15 cellular contexts compared by ENCODE assay signal in the genomic region with DNA sequence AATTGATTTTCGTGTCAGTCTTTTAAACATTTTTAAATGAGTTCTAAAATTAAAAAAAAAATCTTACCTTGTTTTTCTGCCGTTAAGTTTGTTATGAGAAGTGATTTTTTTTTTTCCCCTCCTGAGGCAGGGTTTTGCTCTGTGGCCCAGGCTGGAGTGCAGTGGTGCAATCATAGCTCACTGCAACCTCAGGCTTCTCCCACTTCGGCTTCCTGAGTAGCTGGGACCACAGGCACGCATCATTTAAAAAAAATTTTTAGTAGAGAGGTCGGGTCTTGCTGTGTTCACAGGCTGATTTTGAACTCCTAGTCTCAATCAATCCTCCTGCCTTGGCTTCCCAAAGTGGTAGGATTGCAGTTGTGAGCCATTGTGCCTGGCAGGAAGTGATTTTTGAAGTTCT. TPM values are rescaled to one million over a fixed set of nuclear protein-coding genes. Genes with fewer than 3 reads are reported as not detected.
DNase-seq lines count a peak whose midpoint lies in the region; ATAC-seq lines count a peak whose summit lies in the region.
"Had no signal": no experiment of that assay in that cellular context is flagged by ENCODE, and none has a peak within 500 bp of the region (broad histone marks: within the 10 kb centered on the region; RNA-seq: fewer than 3 reads in every experiment).

No MANE protein-coding gene starts in this region.

- H3K4me3 ChIP-seq in naive thymus-derived CD4-positive, alpha-beta T cell (ENCODE audit: low read length): no peak overlapping the region
- H3K4me3 ChIP-seq: BLaER1 had no signal

- intact Hi-C loops in naive thymus-derived CD4-positive, alpha-beta T cell (cut with micrococcal nuclease): no loop called here

- peak overlapping the region; percentile 39 for H3K4me3 Mint-ChIP-seq in activated naive CD8-positive, alpha-beta T cell treated with anti-CD3 and anti-CD28 coated beads, Interleukin-2, amount 10 ng/mL, durations not matched to agents 7 days and 5 days
- peak overlapping the region in 1 of 10 donors; percentile 24 for H3K4me3 Mint-ChIP-seq in naive thymus-derived CD4-positive, alpha-beta T cell
- H3K4me3 Mint-ChIP-seq in stimulated activated naive CD8-positive, alpha-beta T cell treated with anti-CD3 and anti-CD28 coated beads, Interleukin-15, amount 100 ng/mL, for 72 hours: no peak overlapping the region

- H3K9me3 Mint-ChIP-seq in activated naive CD8-positive, alpha-beta T cell treated with anti-CD3 and anti-CD28 coated beads, Interleukin-2, amount 10 ng/mL, durations not matched to agents 7 days and 5 days: no peaks in the 10 kb centered on the region
- H3K9me3 Mint-ChIP-seq in naive thymus-derived CD4-positive, alpha-beta T cell: no peaks in the 10 kb centered on the region
- H3K9me3 Mint-ChIP-seq in stimulated activated naive CD8-positive, alpha-beta T cell treated with anti-CD3 and anti-CD28 coated beads, Interleukin-15, amount 100 ng/mL, for 72 hours: no peaks in the 10 kb centered on the region

- peak; percentile 70 for ATAC-seq in activated naive CD8-positive, alpha-beta T cell treated with anti-CD3 and anti-CD28 coated beads, Interleukin-2, amount 10 ng/mL, durations not matched to agents 7 days and 5 days (ENCODE audit: low read depth)
- ATAC-seq in naive thymus-derived CD4-positive, alpha-beta T cell: no peak
- ATAC-seq in stimulated activated naive CD8-positive, alpha-beta T cell treated with anti-CD3 and anti-CD28 coated beads, Interleukin-15, amount 100 ng/mL, for 72 hours: no peak

- H3K27me3 ChIP-seq in naive thymus-derived CD4-positive, alpha-beta T cell (ENCODE audit: control insufficient read depth in 2 of 2, insufficient read depth in 2 of 2, low read length in 2 of 2): no peaks in the 10 kb centered on the region
- H3K27me3 ChIP-seq: BLaER1 had no signal

- peaks cover 29 to 91% (median 47%) of the 10 kb centered on the region in 3 experiments for H3K36me3 ChIP-seq in naive thymus-derived CD4-positive, alpha-beta T cell (ENCODE audit: control insufficient read depth in 2 of 3, insufficient read depth in 3 of 3, low read length in 3 of 3)

- H3K36me3 Mint-ChIP-seq in activated naive CD8-positive, alpha-beta T cell treated with anti-CD3 and anti-CD28 coated beads, Interleukin-2, amount 10 ng/mL, durations not matched to agents 7 days and 5 days: peaks cover 45% of the 10 kb centered on the region
- peaks cover 39 to 72% (median 52%) of the 10 kb centered on the region in 5 donors for H3K36me3 Mint-ChIP-seq in naive thymus-derived CD4-positive, alpha-beta T cell

- no peaks in the 10 kb centered on the region for H3K27me3 Mint-ChIP-seq in activated naive CD8-positive, alpha-beta T cell treated with anti-CD3 and anti-CD28 coated beads, Interleukin-2, amount 10 ng/mL, durations not matched to agents 7 days and 5 days
- H3K27me3 Mint-ChIP-seq in naive thymus-derived CD4-positive, alpha-beta T cell: no peaks in the 10 kb centered on the region
- H3K27me3 Mint-ChIP-seq in stimulated activated naive CD8-positive, alpha-beta T cell treated with anti-CD3 and anti-CD28 coated beads, Interleukin-15, amount 100 ng/mL, for 72 hours: no peaks in the 10 kb centered on the region

- H3K27ac Mint-ChIP-seq in activated naive CD8-positive, alpha-beta T cell treated with anti-CD3 and anti-CD28 coated beads, Interleukin-2, amount 10 ng/mL, durations not matched to agents 7 days and 5 days: peak overlapping the region; percentile 78
- peak overlapping the region in 7 of 9 donors; percentile 30 to 79 (median 56) for H3K27ac Mint-ChIP-seq in naive thymus-derived CD4-positive, alpha-beta T cell
- H3K27ac Mint-ChIP-seq in stimulated activated naive CD8-positive, alpha-beta T cell treated with anti-CD3 and anti-CD28 coated beads, Interleukin-15, amount 100 ng/mL, for 72 hours: peak overlapping the region in 1 of 2 donors; percentile 27

- no peaks in the 10 kb centered on the region for H3K4me1 ChIP-seq in naive thymus-derived CD4-positive, alpha-beta T cell (ENCODE audit: control insufficient read depth in 2 of 2, insufficient read depth in 2 of 2, low read length in 2 of 2)
- H3K4me1 ChIP-seq: BLaER1 had no signal

- DNase-seq in NOMO-1 treated with DMSO at 0.1 percent for 48 hours (lab: John Stamatoyannopoulos, UW; ENCODE audit: unreplicated experiment) (peak; percentile 31), NOMO-1 (lab: John Stamatoyannopoulos, UW; ENCODE audit: unreplicated experiment in 2 of 2) (no peak), GF-D8 (lab: John Stamatoyannopoulos, UW) (peak; percentile 44), ecto neural progenitor cell (ENCODE audit: low spot score) (no peak), DMS153 (lab: John Stamatoyannopoulos, UW) (no peak)
- no peak for DNase-seq in activated naive CD8-positive, alpha-beta T cell treated with anti-CD3 and anti-CD28 coated beads, Interleukin-2, amount 10 ng/mL, durations not matched to agents 7 days and 5 days
- no peak for DNase-seq in naive thymus-derived CD4-positive, alpha-beta T cell
- DNase-seq in stimulated activated naive CD8-positive, alpha-beta T cell treated with anti-CD3 and anti-CD28 coated beads, Interleukin-15, amount 100 ng/mL, for 72 hours: no peak
- DNase-seq: 8988T, COR-L47, H7, NCI-H146, NCI-H226, NCI-H526 had no signal

- H3K27ac ChIP-seq in naive thymus-derived CD4-positive, alpha-beta T cell (ENCODE audit: low read depth, low read length): no peak overlapping the region
- H3K27ac ChIP-seq: BLaER1 had no signal

- no peaks in the 10 kb centered on the region for H3K9me3 ChIP-seq in naive thymus-derived CD4-positive, alpha-beta T cell (ENCODE audit: control insufficient read depth in 2 of 3, low read length in 3 of 3)
- H3K9me3 ChIP-seq: BLaER1 had no signal

- CTCF ChIA-PET in naive thymus-derived CD4-positive, alpha-beta T cell (lab: Charles Lee): interaction anchor here (1.0 kb wide), 1 partner anchor 12 kb away, joined by 3 read pairs; no protein-coding TSS in a partner anchor

- H3K4me1 Mint-ChIP-seq in activated naive CD8-positive, alpha-beta T cell treated with anti-CD3 and anti-CD28 coated beads, Interleukin-2, amount 10 ng/mL, durations not matched to agents 7 days and 5 days: peaks cover 14% of the 10 kb centered on the region
- peaks cover 5 to 21% (median 7%) of the 10 kb centered on the region in 7 donors for H3K4me1 Mint-ChIP-seq in naive thymus-derived CD4-positive, alpha-beta T cell
- peaks cover 14% of the 10 kb centered on the region for H3K4me1 Mint-ChIP-seq in stimulated activated naive CD8-positive, alpha-beta T cell treated with anti-CD3 and anti-CD28 coated beads, Interleukin-15, amount 100 ng/mL, for 72 hours

- POLR2A ChIA-PET in activated naive CD8-positive, alpha-beta T cell treated with anti-CD3 and anti-CD28 coated beads, Interleukin-2, amount 10 ng/mL, durations not matched to agents 7 days and 5 days (lab: Charles Lee): no interaction called here
- POLR2A ChIA-PET in naive thymus-derived CD4-positive, alpha-beta T cell (lab: Charles Lee): no interaction called here

RNA-seq across cellular contexts. Expression of a gene that starts 41.1 kb away (rescaled TPM):
- total RNA-seq in activated naive CD8-positive, alpha-beta T cell treated with anti-CD3 and anti-CD28 coated beads, Interleukin-2, amount 10 ng/mL, durations not matched to agents 7 days and 5 days: 10 to 100 TPM; 61.0 to 62.7 TPM
- total RNA-seq in naive thymus-derived CD4-positive, alpha-beta T cell: 10 to 100 TPM; 42.9 to 78.8 (median 49.4) TPM
- 10 to 100 TPM; 19.8 to 23.0 TPM for polyA plus RNA-seq in naive thymus-derived CD4-positive, alpha-beta T cell

Comparison
In these comparisons a context has a peak if more than half of its experiments do, and no peak if none do; other contexts are left out.
1. DNase-seq: peak in NOMO-1 treated with DMSO at 0.1 percent for 48 hours (single experiment) and GF-D8 (single experiment); none in NOMO-1 (0 of 2), activated naive CD8-positive, alpha-beta T cell treated with anti-CD3 and anti-CD28 coated beads, Interleukin-2, amount 10 ng/mL, durations not matched to agents 7 days and 5 days (single experiment), naive thymus-derived CD4-positive, alpha-beta T cell (0 of 9), ecto neural progenitor cell (single experiment), stimulated activated naive CD8-positive, alpha-beta T cell treated with anti-CD3 and anti-CD28 coated beads, Interleukin-15, amount 100 ng/mL, for 72 hours (0 of 2) and DMS153 (single experiment).